16 cellular contexts compared by ENCODE assay signal in the genomic region with DNA sequence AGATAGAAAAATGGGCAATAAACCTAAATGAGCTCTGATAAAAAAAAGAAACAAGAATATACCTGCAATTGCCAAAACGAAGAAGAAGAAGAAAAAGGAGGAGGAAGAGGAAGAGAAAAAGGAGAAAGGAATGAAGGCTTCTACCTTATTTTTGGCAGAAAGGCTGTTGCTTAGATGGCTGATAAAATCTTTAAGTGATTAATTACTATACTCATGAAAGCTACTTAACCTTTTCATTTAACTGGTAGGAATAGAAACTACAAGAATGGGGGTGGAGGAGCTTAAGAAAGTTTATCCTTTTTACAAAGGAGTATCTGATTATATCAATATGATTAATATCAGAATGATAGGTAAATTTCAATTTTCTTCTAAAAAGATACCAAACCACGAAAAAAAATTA.
DNase-seq lines count a peak whose midpoint lies in the region; ATAC-seq and TF ChIP-seq lines count a peak whose summit lies in the region.
"Had no signal": no experiment of that assay in that cellular context is flagged by ENCODE, and none has a peak within 500 bp of the region (broad histone marks: within the 10 kb centered on the region; RNA-seq: fewer than 3 reads in every experiment).

No MANE protein-coding gene starts in this region.

- no peak overlapping the region for H3K18ac ChIP-seq in H9 (ENCODE audit: insufficient read length, low read depth, low read length)

- H4K91ac ChIP-seq in H9 (ENCODE audit: insufficient read length, low read depth, low read length) = no peak overlapping the region

- POLR2A ChIA-PET in HEK293 (lab: Yijun Ruan, JAX) = interaction anchor here (1.2 kb wide), 2 partner anchors 16 to 252 kb away, joined by 3 to 4 read pairs; no protein-coding TSS in a partner anchor

- no peak overlapping the region for H4K8ac ChIP-seq in H9 (replicated peaks; ENCODE audit: insufficient read length, low read depth, low read length)

- no peak overlapping the region for H2AK5ac ChIP-seq in H9 (ENCODE audit: insufficient read length, low read length)

- no peak for TF ChIP-seq POLR2A in erythroblast (IDR thresholded peaks at IDR 0.05; ENCODE audit: low read length)

- no peak for ATAC-seq in memory B cell (ENCODE audit: low read depth)
- ATAC-seq in HG03097 (IDR thresholded peaks at IDR 0.05; ENCODE audit: low FRiP score, unreplicated experiment) = no peak
- ATAC-seq: A549, GM23338, HCT116, HepG2 had no signal

- CTCF ChIA-PET in HEK293 (lab: Yijun Ruan, JAX) = interaction anchor here (0.5 to 0.8 kb wide), 6 partner anchors 17 to 174 kb away, joined by 3 to 8 read pairs (median 3); no protein-coding TSS in a partner anchor

- DNase-seq in H9 (no peak), memory B cell (ENCODE audit: low spot score in 2 of 2) (no peak), erythroblast (lab: John Stamatoyannopoulos, UW) (no peak), NCI-H146 treated with DMSO at 0.1 percent for 48 hours (lab: John Stamatoyannopoulos, UW; ENCODE audit: unreplicated experiment) (no peak)
- DNase-seq: AML-193; Caco-2; CD4-positive, alpha-beta T cell had no signal

- H3K79me1 ChIP-seq in H9 (ENCODE audit: insufficient read depth, low read depth, low read length, poor library complexity, severe bottlenecking) = no peaks in the 10 kb centered on the region

- H3K27me3 Mint-ChIP-seq in H9 (ENCODE audit: low read depth) (no peaks in the 10 kb centered on the region), brain (peaks cover 8% of the 10 kb centered on the region), memory B cell (no peaks in the 10 kb centered on the region)
- H3K27me3 Mint-ChIP-seq: CD4-positive, alpha-beta T cell; IgD-negative memory B cell had no signal

- no peak overlapping the region for H3K4ac ChIP-seq in H9 (ENCODE audit: low read depth, low read length)

- H3K36me3 Mint-ChIP-seq in H9 (ENCODE audit: insufficient read depth in 1 of 3, low read depth in 3 of 3) (peaks cover 5 to 8% (median 5%) of the 10 kb centered on the region in 3 experiments; a peak in 3 of 7 replicates), brain (peaks cover 27% of the 10 kb centered on the region), memory B cell (peaks cover 9% of the 10 kb centered on the region)

- peaks cover 18 to 24% of the 10 kb centered on the region in 2 experiments for H3K4me1 Mint-ChIP-seq in H9
- peaks cover 76% of the 10 kb centered on the region for H3K4me1 Mint-ChIP-seq in brain
- peaks cover 3% of the 10 kb centered on the region for H3K4me1 Mint-ChIP-seq in memory B cell

- no peak overlapping the region for H2BK5ac ChIP-seq in H9 (ENCODE audit: insufficient read length, low read length)

- peaks cover 0 to 4% of the 10 kb centered on the region in 2 experiments; a peak in 1 of 3 replicates for H3K36me3 ChIP-seq in HEK293 (ENCODE audit: control insufficient read depth in 2 of 2, insufficient read depth in 1 of 2, low read length in 2 of 2)

- no peak overlapping the region for H3K4me2 ChIP-seq in H9 (ENCODE audit: insufficient read depth, insufficient read length, low read length)
- H3K4me2 ChIP-seq: A549, GM23338 had no signal

- H3K27me3 ChIP-seq in H9 (ENCODE audit: insufficient read depth, low read length) = no peaks in the 10 kb centered on the region

- TF ChIP-seq CTCF in H9 (conservative IDR thresholded peaks at IDR 0.05) = no peak
- no peak for TF ChIP-seq CTCF in HEK293 (tag by site-specific recombination; IDR thresholded peaks at IDR 0.05)
- no peak for TF ChIP-seq CTCF in brain (conservative IDR thresholded peaks at IDR 0.05)

- no peak overlapping the region for H3T11ph ChIP-seq in H9 (ENCODE audit: low read length)

- H3K27ac Mint-ChIP-seq in H9 (peak overlapping the region in 2 of 3 experiments; percentile 52 to 55; a peak in 2 of 7 replicates), brain (peak overlapping the region in 4 of 5 experiments; percentile 35 to 65 (median 48)), memory B cell (peak overlapping the region; percentile 2)
- H3K27ac Mint-ChIP-seq: CD4-positive, alpha-beta T cell; GM23338 had no signal

- H4K5ac ChIP-seq in H9 (ENCODE audit: insufficient read length, low read depth, low read length) = no peak overlapping the region

- H3K9ac ChIP-seq in H9 (ENCODE audit: extremely low read depth, insufficient read length, low read length) = no peak overlapping the region

- no peak overlapping the region for H3K14ac ChIP-seq in H9 (ENCODE audit: insufficient read depth, low read length)

- H3K27ac ChIP-seq in H9 (ENCODE audit: insufficient read length, low read depth, low read length) (no peak overlapping the region), HEK293 (ENCODE audit: extremely low read depth, low read depth, low read length) (no peak overlapping the region)
- H3K27ac ChIP-seq: A549, C4-2B had no signal

- H3K4me3 ChIP-seq in HEK293 (ENCODE audit: low read depth, low read length) = no peak overlapping the region
- H3K4me3 ChIP-seq: A549, GM23338 had no signal

- H3K9me3 ChIP-seq in H9 (ENCODE audit: control insufficient read depth, low read depth, low read length) = no peaks in the 10 kb centered on the region
- no peaks in the 10 kb centered on the region for H3K9me3 ChIP-seq in HEK293 (ENCODE audit: control insufficient read depth, insufficient read depth, low read depth, low read length)
- H3K9me3 ChIP-seq: A549, Caco-2 had no signal

- no peaks in the 10 kb centered on the region for H3K79me2 ChIP-seq in H9 (ENCODE audit: insufficient read depth, low read length)

- no peaks in the 10 kb centered on the region for H4K20me1 ChIP-seq in H9 (ENCODE audit: control insufficient read depth, insufficient read depth, insufficient read length)

- no peak overlapping the region for H2BK15ac ChIP-seq in H9 (ENCODE audit: low read depth, low read length)

- H2BK12ac ChIP-seq in H9 (ENCODE audit: insufficient read length, low read depth, low read length) = no peak overlapping the region

- H3K9me3 Mint-ChIP-seq in H9 = no peaks in the 10 kb centered on the region
- no peaks in the 10 kb centered on the region for H3K9me3 Mint-ChIP-seq in brain
- H3K9me3 Mint-ChIP-seq in memory B cell = no peaks in the 10 kb centered on the region
- H3K9me3 Mint-ChIP-seq: CD4-positive, alpha-beta T cell; GM23338; IgD-negative memory B cell had no signal

- H2BK120ac ChIP-seq in H9 (ENCODE audit: low read depth, low read length, poor library complexity, severe bottlenecking) = no peak overlapping the region

- WGBS in H9 (ENCODE audit: extremely low coverage, insufficient read length, low lambda C conversion rate) = no CpG with 5 or more reads among the region's 2 CpGs

- H3K56ac ChIP-seq in H9 (ENCODE audit: insufficient read length, low read depth, low read length) = no peak overlapping the region

- H3K4me1 ChIP-seq in H9 (ENCODE audit: insufficient read depth, low read length) (peaks cover 3% of the 10 kb centered on the region), HEK293 (ENCODE audit: control insufficient read depth, insufficient read depth, low read length) (no peaks in the 10 kb centered on the region)
- H3K4me1 ChIP-seq: A549 had no signal

- no peak overlapping the region for H2BK20ac ChIP-seq in H9 (ENCODE audit: low read depth, low read length, poor library complexity, severe bottlenecking)

- H3K4me3 Mint-ChIP-seq in H9 = no peak overlapping the region
- H3K4me3 Mint-ChIP-seq in brain = peak overlapping the region; percentile 76 to 99 (median 95)
- H3K4me3 Mint-ChIP-seq in memory B cell = no peak overlapping the region
- H3K4me3 Mint-ChIP-seq: CD4-positive, alpha-beta T cell; GM23338; IgD-negative memory B cell had no signal

- no peak overlapping the region for H3K23ac ChIP-seq in H9 (ENCODE audit: insufficient read length, low read depth, low read length)

- H3K23me2 ChIP-seq in H9 (ENCODE audit: insufficient read length, low read depth, low read length, poor library complexity, severe bottlenecking) = no peaks in the 10 kb centered on the region

- H2AFZ ChIP-seq in H9 (ENCODE audit: low read length) = no peak overlapping the region
- H2AFZ ChIP-seq: GM23338 had no signal

TF ChIP-seq in HEK293, 187 proteins besides CTCF, POLR2A, EP300 and RAD21:
- TF ChIP-seq HOXC10 (CRISPR knock-in tag; IDR thresholded peaks at IDR 0.05) = no peak
- peak; percentile 74 for TF ChIP-seq ZNF664 (tag by site-specific recombination; IDR thresholded peaks at IDR 0.05)

Comparison
In these comparisons a context has a peak if more than half of its experiments do, and no peak if none do; other contexts are left out.
1. H3K27ac Mint-ChIP-seq: peak in every context shown above with its lines; median percentile 54 in H9; 48 in brain; 2 in memory B cell.
2. H3K4me3 Mint-ChIP-seq: peak in brain (5 of 5); none in H9 (0 of 2) and memory B cell (single experiment).